ENCODE assay signal across 2 cellular contexts in genomic region chr2:81901017-81901416, GRCh38.
TF ChIP-seq lines count a peak whose summit lies in the region.

No MANE protein-coding gene starts in this region.

TF ChIP-seq in SK-N-SH, 30 proteins besides CTCF, POLR2A, EP300 and RAD21 (continued from another document):
- no peak for TF ChIP-seq SIN3A (IDR thresholded peaks at IDR 0.05; ENCODE audit: borderline replicate concordance, low read depth, low read length)
- no peak for TF ChIP-seq IRF3 (IDR thresholded peaks at IDR 0.05; ENCODE audit: low read depth, low read length)
- TF ChIP-seq SMC3 (IDR thresholded peaks at IDR 0.05; ENCODE audit: low read depth, low read length): no peak
- TF ChIP-seq, protein P1, sequence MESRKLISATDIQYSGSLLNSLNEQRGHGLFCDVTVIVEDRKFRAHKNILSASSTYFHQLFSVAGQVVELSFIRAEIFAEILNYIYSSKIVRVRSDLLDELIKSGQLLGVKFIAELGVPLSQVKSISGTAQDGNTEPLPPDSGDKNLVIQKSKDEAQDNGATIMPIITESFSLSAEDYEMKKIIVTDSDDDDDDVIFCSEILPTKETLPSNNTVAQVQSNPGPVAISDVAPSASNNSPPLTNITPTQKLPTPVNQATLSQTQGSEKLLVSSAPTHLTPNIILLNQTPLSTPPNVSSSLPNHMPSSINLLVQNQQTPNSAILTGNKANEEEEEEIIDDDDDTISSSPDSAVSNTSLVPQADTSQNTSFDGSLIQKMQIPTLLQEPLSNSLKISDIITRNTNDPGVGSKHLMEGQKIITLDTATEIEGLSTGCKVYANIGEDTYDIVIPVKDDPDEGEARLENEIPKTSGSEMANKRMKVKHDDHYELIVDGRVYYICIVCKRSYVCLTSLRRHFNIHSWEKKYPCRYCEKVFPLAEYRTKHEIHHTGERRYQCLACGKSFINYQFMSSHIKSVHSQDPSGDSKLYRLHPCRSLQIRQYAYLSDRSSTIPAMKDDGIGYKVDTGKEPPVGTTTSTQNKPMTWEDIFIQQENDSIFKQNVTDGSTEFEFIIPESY (IDR thresholded peaks at IDR 0.05; ENCODE audit: borderline replicate concordance, low read depth): no peak
- no peak for TF ChIP-seq NFIC (IDR thresholded peaks at IDR 0.05; ENCODE audit: borderline replicate concordance)
- TF ChIP-seq FOXM1 (IDR thresholded peaks at IDR 0.05; ENCODE audit: low read depth): no peak

TF ChIP-seq in H1, 55 proteins besides CTCF, POLR2A, EP300 and RAD21:
- TF ChIP-seq, protein P2, sequence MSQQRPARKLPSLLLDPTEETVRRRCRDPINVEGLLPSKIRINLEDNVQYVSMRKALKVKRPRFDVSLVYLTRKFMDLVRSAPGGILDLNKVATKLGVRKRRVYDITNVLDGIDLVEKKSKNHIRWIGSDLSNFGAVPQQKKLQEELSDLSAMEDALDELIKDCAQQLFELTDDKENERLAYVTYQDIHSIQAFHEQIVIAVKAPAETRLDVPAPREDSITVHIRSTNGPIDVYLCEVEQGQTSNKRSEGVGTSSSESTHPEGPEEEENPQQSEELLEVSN (IDR thresholded peaks at IDR 0.05): no peak
- TF ChIP-seq SAP30 (IDR thresholded peaks at IDR 0.05; ENCODE audit: insufficient read depth, insufficient replicate concordance, low read length) (no peak), RXRA (IDR thresholded peaks at IDR 0.05; ENCODE audit: insufficient read depth, low read depth, low read length) (no peak), CHD1 (IDR thresholded peaks at IDR 0.05; ENCODE audit: low read depth, low read length) (no peak), BCL11A (IDR thresholded peaks at IDR 0.05; ENCODE audit: low read depth in 2 of 2, low read length in 2 of 2) (no peak), FOSL1 (IDR thresholded peaks at IDR 0.05; ENCODE audit: insufficient read depth, low read depth, low read length) (no peak), CHD2 (IDR thresholded peaks at IDR 0.05; ENCODE audit: low read length) (no peak), CTBP2 (IDR thresholded peaks at IDR 0.05; ENCODE audit: borderline replicate concordance, insufficient read depth, insufficient read length, low read length) (no peak), SIRT6 (IDR thresholded peaks at IDR 0.05; ENCODE audit: low read length) (no peak), TCF12 (IDR thresholded peaks at IDR 0.05; ENCODE audit: low read depth, low read length) (no peak), NRF1 (IDR thresholded peaks at IDR 0.05; ENCODE audit: low read depth, low read length) (no peak), RFX5 (IDR thresholded peaks at IDR 0.05; ENCODE audit: borderline replicate concordance, low read depth, low read length) (no peak), RBBP5 (IDR thresholded peaks at IDR 0.05; ENCODE audit: borderline replicate concordance, low read depth, low read length) (no peak), RNF2 (IDR thresholded peaks at IDR 0.05; ENCODE audit: borderline replicate concordance, low read depth, low read length, missing control alignments, poor library complexity, severe bottlenecking) (no peak), SUZ12 (IDR thresholded peaks at IDR 0.05; ENCODE audit: low read length) (no peak)
- TF ChIP-seq, protein P3, sequence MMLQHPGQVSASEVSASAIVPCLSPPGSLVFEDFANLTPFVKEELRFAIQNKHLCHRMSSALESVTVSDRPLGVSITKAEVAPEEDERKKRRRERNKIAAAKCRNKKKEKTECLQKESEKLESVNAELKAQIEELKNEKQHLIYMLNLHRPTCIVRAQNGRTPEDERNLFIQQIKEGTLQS (IDR thresholded peaks at IDR 0.05; ENCODE audit: insufficient read depth, low read depth, low read length): no peak
